ENCODE assay signal across 3 cellular contexts in the genomic region with DNA sequence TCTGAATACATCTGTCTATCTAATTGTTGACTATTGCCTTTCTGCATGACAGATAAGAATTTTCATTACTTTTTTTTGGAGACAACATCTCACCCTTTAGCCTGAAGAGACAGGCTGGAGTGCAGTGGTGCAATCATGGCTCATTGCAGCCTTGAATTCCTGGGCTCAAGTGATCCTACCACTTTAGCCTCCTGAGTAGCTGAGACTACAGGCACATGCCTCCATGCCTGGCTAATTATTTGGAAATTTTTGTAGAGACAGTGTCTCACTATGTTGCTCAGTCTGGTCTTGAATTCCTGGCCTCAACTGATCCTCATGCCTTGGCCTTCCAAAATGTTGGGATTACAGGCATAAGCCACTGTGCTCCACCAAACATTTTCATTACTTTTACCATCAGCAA.
"Had no signal": no experiment of that assay in that cellular context is flagged by ENCODE, and none has a peak within 500 bp of the region (broad histone marks: within the 10 kb centered on the region; RNA-seq: fewer than 3 reads in every experiment).

No MANE protein-coding gene starts in this region.

- ATAC-seq: GM12878 had no signal

- H3K4me3 ChIP-seq: GM12878 had no signal

- DNase-seq: GDM1, GF-D8 had no signal
